In genomic region chr2:70789304-70790078, GRCh38 we compare ENCODE assay signal across 9 cellular contexts. TPM values are rescaled to one million over a fixed set of nuclear protein-coding genes. Genes with fewer than 3 reads are reported as not detected.
DNase-seq lines count a peak whose midpoint lies in the region; ATAC-seq and TF ChIP-seq lines count a peak whose summit lies in the region.
"Had no signal": no experiment of that assay in that cellular context is flagged by ENCODE, and none has a peak within 500 bp of the region (broad histone marks: within the 10 kb centered on the region; RNA-seq: fewer than 3 reads in every experiment).

No MANE protein-coding gene starts in this region.

- no peak overlapping the region for H3K27ac ChIP-seq in left lung
- H3K27ac ChIP-seq: BLaER1 had no signal

- intact Hi-C loops in left lung (cut with DNase I): loop anchor here in 1 of 2 donors (5.0 to 10.0 kb wide), 2 partner anchors 137 to 155 kb away; no protein-coding TSS in a partner anchor

- H3K4me3 ChIP-seq in choroid plexus epithelial cell (ENCODE audit: low read depth, low read length): no peak overlapping the region
- H3K4me3 ChIP-seq in left lung: no peak overlapping the region
- H3K4me3 ChIP-seq: BLaER1 had no signal

- ATAC-seq in activated CD4-positive, CD25-positive, alpha-beta regulatory T cell treated with anti-CD3 and anti-CD28 coated beads, Interleukin-2, amount 50 U/mL, for 24 hours: peak; percentile 32 to 49
- ATAC-seq in left lung (peak; percentile 95), HG02885 (IDR thresholded peaks at IDR 0.05; ENCODE audit: poor library complexity, unreplicated experiment) (no peak)

- peaks cover 0 to 23% of the 10 kb centered on the region in 2 donors for H3K4me1 ChIP-seq in left lung

- no peaks in the 10 kb centered on the region for H3K9me3 ChIP-seq in left lung
- H3K9me3 ChIP-seq: BLaER1 had no signal

- H3K27me3 ChIP-seq in left lung: peaks cover 47 to 71% of the 10 kb centered on the region in 2 donors

- no peaks in the 10 kb centered on the region for H3K36me3 ChIP-seq in left lung
- H3K36me3 ChIP-seq: BLaER1 had no signal

- DNase-seq in NCI-H1436 (lab: John Stamatoyannopoulos, UW) (peak; percentile 41), NCI-H1436 treated with DMSO at 0.1 percent for 48 hours (lab: John Stamatoyannopoulos, UW) (no peak), NCI-H2171 (lab: John Stamatoyannopoulos, UW) (peak; percentile 46), choroid plexus epithelial cell (ENCODE audit: low read depth) (peak; percentile 58), left lung (peak; percentile 65 to 81)
- peak; percentile 60 to 67 for DNase-seq in stimulated activated CD4-positive, alpha-beta T cell treated with anti-CD3 and anti-CD28 coated beads, Interleukin-4, amount 100 ng/mL, for 48 hours (ENCODE audit: low read depth in 2 of 2)

- peak; percentile 72 for TF ChIP-seq CTCF in choroid plexus epithelial cell (conservative IDR thresholded peaks at IDR 0.05; ENCODE audit: low read depth, low read length)
- peak; percentile 30 to 49 for TF ChIP-seq CTCF in left lung (IDR thresholded peaks at IDR 0.05)

RNA-seq across cellular contexts. Expression of gene FIGLA, which starts 1.0 kb away (rescaled TPM):
- not detected for total RNA-seq in left lung

RNA-seq across cellular contexts. Expression of gene ADD2, which starts 21.5 kb away (rescaled TPM):
- total RNA-seq in left lung: 10 to 100 TPM in 1 of 2 donors, under 1 TPM in 1; 0.92 to 12.2 TPM

RNA-seq across cellular contexts. Expression of gene CLEC4F, which starts 30.9 kb away (rescaled TPM):
- total RNA-seq in left lung: under 1 TPM; 0.20 to 0.31 TPM

RNA-seq across cellular contexts. Expression of gene CD207, which starts 46.1 kb away (rescaled TPM):
- total RNA-seq in left lung: under 1 TPM; 0.13 to 0.73 TPM
